Comparison of ENCODE assay signal across 18 cellular contexts in genomic region chr6:42113929-42114636, GRCh38. TPM values are rescaled to one million over a fixed set of nuclear protein-coding genes. Genes with fewer than 3 reads are reported as not detected.
DNase-seq lines count a peak whose midpoint lies in the region; FAIRE-seq and TF ChIP-seq lines count a peak whose summit lies in the region.
"Had no signal": no experiment of that assay in that cellular context is flagged by ENCODE, and none has a peak within 500 bp of the region (broad histone marks: within the 10 kb centered on the region; RNA-seq: fewer than 3 reads in every experiment).

No MANE protein-coding gene starts in this region.

- no peaks in the 10 kb centered on the region for H3K9me3 Mint-ChIP-seq in activated CD4-positive, alpha-beta memory T cell treated with anti-CD3 and anti-CD28 coated beads, Interleukin-2, amount 10 ng/mL, durations not matched to agents 7 days and 5 days

- no peak for FAIRE-seq in GM12891 (lab: Jason Lieb, UNC)
- FAIRE-seq: colon, urothelium cell line had no signal

- peak; percentile 67 for DNase-seq in ELR (ENCODE audit: low read depth)
- peak; percentile 56 for DNase-seq in NCI-H526 treated with DMSO at 0.1 percent for 48 hours (lab: John Stamatoyannopoulos, UW)
- DNase-seq in colonic mucosa: peak; percentile 70
- DNase-seq in NCI-H446 (lab: John Stamatoyannopoulos, UW): no peak
- DNase-seq in DMS153 treated with DMSO at 0.1 percent for 48 hours (lab: John Stamatoyannopoulos, UW; ENCODE audit: unreplicated experiment): no peak
- no peak for DNase-seq in activated CD4-positive, alpha-beta memory T cell treated with anti-CD3 and anti-CD28 coated beads, Interleukin-2, amount 10 ng/mL, durations not matched to agents 7 days and 5 days
- DNase-seq in GM12891 (ENCODE audit: insufficient read length, low spot score): no peak
- DNase-seq: activated CD4-positive, CD25-positive, alpha-beta regulatory T cell treated with anti-CD3 and anti-CD28 coated beads, Interleukin-2, amount 50 U/mL, for 72 hours; activated T-cell treated with anti-CD3 and anti-CD28 coated beads, Interleukin-2, amount 50 U/mL, for 1 hour; AML-193; DMS153; NCI-H2081 treated with DMSO at 0.1 percent for 48 hours; T-helper 1 cell had no signal

- H3K9me3 ChIP-seq in colonic mucosa (no peaks in the 10 kb centered on the region), muscle layer of duodenum (ENCODE audit: control insufficient read depth in 1 of 2, low read length in 2 of 2) (no peaks in the 10 kb centered on the region)

- intact Hi-C loops in colonic mucosa (cut with DNase I): no loop called here

- peak overlapping the region; percentile 86 for H3K27ac ChIP-seq in colonic mucosa
- peak overlapping the region; percentile 79 for H3K27ac ChIP-seq in muscle layer of duodenum (ENCODE audit: low read length)

- no peaks in the 10 kb centered on the region for H3K36me3 Mint-ChIP-seq in activated CD4-positive, alpha-beta memory T cell treated with anti-CD3 and anti-CD28 coated beads, Interleukin-2, amount 10 ng/mL, durations not matched to agents 7 days and 5 days (ENCODE audit: low read depth)

- H3K4me1 ChIP-seq in colonic mucosa (no peaks in the 10 kb centered on the region), muscle layer of duodenum (ENCODE audit: control insufficient read depth in 1 of 2, insufficient read depth in 2 of 2, low read length in 2 of 2) (peaks cover 3 to 7% of the 10 kb centered on the region in 2 donors)

- peak overlapping the region; percentile 2 for H3K4me3 ChIP-seq in colonic mucosa
- H3K4me3 ChIP-seq in muscle layer of duodenum (ENCODE audit: low read depth in 1 of 2, low read length in 2 of 2): no peak overlapping the region

- peaks cover 21% of the 10 kb centered on the region for H3K27me3 Mint-ChIP-seq in activated CD4-positive, alpha-beta memory T cell treated with anti-CD3 and anti-CD28 coated beads, Interleukin-2, amount 10 ng/mL, durations not matched to agents 7 days and 5 days

- H3K27ac Mint-ChIP-seq in activated CD4-positive, alpha-beta memory T cell treated with anti-CD3 and anti-CD28 coated beads, Interleukin-2, amount 10 ng/mL, durations not matched to agents 7 days and 5 days: no peak overlapping the region

- POLR2A ChIA-PET in activated CD4-positive, alpha-beta memory T cell treated with anti-CD3 and anti-CD28 coated beads, Interleukin-2, amount 10 ng/mL, durations not matched to agents 7 days and 5 days (lab: Charles Lee): no interaction called here

- CTCF ChIA-PET in activated CD4-positive, alpha-beta memory T cell treated with anti-CD3 and anti-CD28 coated beads, Interleukin-2, amount 10 ng/mL, durations not matched to agents 7 days and 5 days (lab: Charles Lee): no interaction called here

- TF ChIP-seq POLR2A in GM12891 (IDR thresholded peaks at IDR 0.05; ENCODE audit: low read depth, low read length): no peak

- no peaks in the 10 kb centered on the region for H3K4me1 Mint-ChIP-seq in activated CD4-positive, alpha-beta memory T cell treated with anti-CD3 and anti-CD28 coated beads, Interleukin-2, amount 10 ng/mL, durations not matched to agents 7 days and 5 days

- H3K27me3 ChIP-seq in colonic mucosa (no peaks in the 10 kb centered on the region), muscle layer of duodenum (ENCODE audit: low read depth, low read length) (no peaks in the 10 kb centered on the region)

- TF ChIP-seq CTCF in colonic mucosa (IDR thresholded peaks at IDR 0.05): no peak

- H3K4me3 Mint-ChIP-seq in activated CD4-positive, alpha-beta memory T cell treated with anti-CD3 and anti-CD28 coated beads, Interleukin-2, amount 10 ng/mL, durations not matched to agents 7 days and 5 days: no peak overlapping the region

- peak overlapping the region; percentile 33 to 79 for H3K9ac ChIP-seq in colonic mucosa (ENCODE audit: low read depth in 2 of 2, low read length in 2 of 2)

- H3K36me3 ChIP-seq in colonic mucosa (no peaks in the 10 kb centered on the region), muscle layer of duodenum (ENCODE audit: control insufficient read depth in 1 of 2, insufficient read depth in 2 of 2, low read length in 2 of 2) (no peaks in the 10 kb centered on the region)

TF ChIP-seq in GM12891, 5 proteins besides CTCF, POLR2A, EP300 and RAD21:
- TF ChIP-seq PAX5 (IDR thresholded peaks at IDR 0.05; ENCODE audit: insufficient read depth, low read length, severe bottlenecking) (no peak), TAF1 (IDR thresholded peaks at IDR 0.05; ENCODE audit: low read depth, low read length) (no peak), POLR2AphosphoS5 (IDR thresholded peaks at IDR 0.05; ENCODE audit: low read depth, low read length) (no peak), POU2F2 (IDR thresholded peaks at IDR 0.05; ENCODE audit: low read depth, low read length) (no peak), SPI1 (IDR thresholded peaks at IDR 0.05; ENCODE audit: low read depth, low read length) (no peak)

RNA-seq across cellular contexts. Expression of gene C6orf132, which starts 28.3 kb away (rescaled TPM):
- total RNA-seq in colonic mucosa: 10 to 100 TPM; 35.1 to 42.3 TPM
- under 1 TPM; 0.05 to 0.10 TPM for total RNA-seq in activated CD4-positive, alpha-beta memory T cell treated with anti-CD3 and anti-CD28 coated beads, Interleukin-2, amount 10 ng/mL, durations not matched to agents 7 days and 5 days
- polyA plus RNA-seq in GM12891 (2012; ENCODE audit: low read depth, missing spikeins): 0.03 TPM

RNA-seq across cellular contexts. Expression of gene GUCA1A, which starts 59.1 kb away (rescaled TPM):
- not detected for total RNA-seq in colonic mucosa
- not detected for total RNA-seq in activated CD4-positive, alpha-beta memory T cell treated with anti-CD3 and anti-CD28 coated beads, Interleukin-2, amount 10 ng/mL, durations not matched to agents 7 days and 5 days
- polyA plus RNA-seq in GM12891 (2012; ENCODE audit: low read depth, missing spikeins): not detected
- total RNA-seq: LHCN-M2, posterior vena cava had no signal

Comparison
In these comparisons a context has a peak if more than half of its experiments do, and no peak if none do; other contexts are left out.
1. DNase-seq: peak in ELR (single experiment), NCI-H526 treated with DMSO at 0.1 percent for 48 hours (single experiment) and colonic mucosa (single experiment); none in NCI-H446 (0 of 2), DMS153 treated with DMSO at 0.1 percent for 48 hours (single experiment), activated CD4-positive, alpha-beta memory T cell treated with anti-CD3 and anti-CD28 coated beads, Interleukin-2, amount 10 ng/mL, durations not matched to agents 7 days and 5 days (single experiment) and GM12891 (single experiment).
2. RNA of gene C6orf132, which starts 28.3 kb away (total RNA-seq): 35.1 to 42.3 TPM in colonic mucosa; 0.05 to 0.10 TPM in activated CD4-positive, alpha-beta memory T cell treated with anti-CD3 and anti-CD28 coated beads, Interleukin-2, amount 10 ng/mL, durations not matched to agents 7 days and 5 days; every median in the first group is over 10 times any median in the second.